ENCODE assay signal across 14 cellular contexts in the genomic region with DNA sequence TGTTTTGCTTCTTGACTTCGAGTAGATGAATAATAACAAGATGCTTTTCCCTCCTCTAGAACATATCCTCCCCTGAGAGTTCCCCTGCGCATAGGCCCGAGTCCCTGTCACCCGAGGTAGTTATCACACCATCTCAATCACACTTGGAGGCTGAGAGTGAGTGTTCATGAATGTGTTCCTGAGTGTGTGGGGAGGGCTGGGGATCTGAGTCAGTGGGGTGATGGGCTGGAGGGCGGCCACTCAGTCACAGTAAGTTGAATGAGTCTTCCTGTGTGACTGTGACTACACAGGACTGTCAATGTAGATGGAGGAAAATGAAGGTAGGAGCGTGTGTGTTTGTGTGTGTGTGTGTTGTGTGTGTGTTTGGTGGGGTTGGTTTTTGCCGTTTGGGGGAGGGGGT.
DNase-seq lines count a peak whose midpoint lies in the region; ATAC-seq and TF ChIP-seq lines count a peak whose summit lies in the region.
"Had no signal": no experiment of that assay in that cellular context is flagged by ENCODE, and none has a peak within 500 bp of the region (broad histone marks: within the 10 kb centered on the region; RNA-seq: fewer than 3 reads in every experiment).

No MANE protein-coding gene starts in this region.

- peak overlapping the region; percentile 17 for H3K27ac Mint-ChIP-seq in activated CD8-positive, alpha-beta T cell treated with anti-CD3 and anti-CD28 coated beads, Interleukin-2, amount 10 ng/mL, durations not matched to agents 7 days and 5 days
- H3K27ac Mint-ChIP-seq in immature natural killer cell, result peak overlapping the region; percentile 5 to 71 (median 38)

- TF ChIP-seq CTCF in lower lobe of right lung (IDR thresholded peaks at IDR 0.05), result no peak

- no peaks in the 10 kb centered on the region for H3K27me3 ChIP-seq in lower lobe of right lung (ENCODE audit: low read depth)
- H3K27me3 ChIP-seq: BLaER1, gastrocnemius medialis had no signal

- CTCF ChIA-PET in activated CD8-positive, alpha-beta T cell treated with anti-CD3 and anti-CD28 coated beads, Interleukin-2, amount 10 ng/mL, durations not matched to agents 7 days and 5 days (lab: Charles Lee), result interaction anchor here (1.4 kb wide), 1 partner anchor 115 kb away, joined by 8 read pairs; no protein-coding TSS in a partner anchor

- no peak for ATAC-seq in activated CD8-positive, alpha-beta T cell treated with anti-CD3 and anti-CD28 coated beads, Interleukin-2, amount 10 ng/mL, durations not matched to agents 7 days and 5 days
- no peak for ATAC-seq in lower lobe of right lung
- ATAC-seq in HG02623 (IDR thresholded peaks at IDR 0.05; ENCODE audit: unreplicated experiment), result no peak
- ATAC-seq in HG03135 (IDR thresholded peaks at IDR 0.05; ENCODE audit: unreplicated experiment), result no peak
- ATAC-seq: gastrocnemius medialis had no signal

- H3K9me3 Mint-ChIP-seq in activated CD8-positive, alpha-beta T cell treated with anti-CD3 and anti-CD28 coated beads, Interleukin-2, amount 10 ng/mL, durations not matched to agents 7 days and 5 days (ENCODE audit: insufficient read depth), result no peaks in the 10 kb centered on the region
- H3K9me3 Mint-ChIP-seq in immature natural killer cell, result no peaks in the 10 kb centered on the region

- H3K36me3 ChIP-seq in lower lobe of right lung, result peaks cover 100% of the 10 kb centered on the region

- peaks cover 12% of the 10 kb centered on the region for H3K4me1 Mint-ChIP-seq in activated CD8-positive, alpha-beta T cell treated with anti-CD3 and anti-CD28 coated beads, Interleukin-2, amount 10 ng/mL, durations not matched to agents 7 days and 5 days (ENCODE audit: low read depth)
- peaks cover 13 to 34% of the 10 kb centered on the region in 2 donors for H3K4me1 Mint-ChIP-seq in immature natural killer cell

- POLR2A ChIA-PET in activated CD8-positive, alpha-beta T cell treated with anti-CD3 and anti-CD28 coated beads, Interleukin-2, amount 10 ng/mL, durations not matched to agents 7 days and 5 days (lab: Charles Lee), result no interaction called here

- peaks cover 73% of the 10 kb centered on the region for H3K36me3 Mint-ChIP-seq in activated CD8-positive, alpha-beta T cell treated with anti-CD3 and anti-CD28 coated beads, Interleukin-2, amount 10 ng/mL, durations not matched to agents 7 days and 5 days (ENCODE audit: low read depth)
- H3K36me3 Mint-ChIP-seq in immature natural killer cell, result peaks cover 22 to 56% (median 29%) of the 10 kb centered on the region in 3 donors

- intact Hi-C loops in lower lobe of right lung (cut with DNase I), result no loop called here

- H3K27me3 Mint-ChIP-seq in activated CD8-positive, alpha-beta T cell treated with anti-CD3 and anti-CD28 coated beads, Interleukin-2, amount 10 ng/mL, durations not matched to agents 7 days and 5 days (ENCODE audit: low read depth), result no peaks in the 10 kb centered on the region
- H3K27me3 Mint-ChIP-seq in immature natural killer cell (ENCODE audit: low read depth in 3 of 3), result peaks cover 0 to 1% (median 0%) of the 10 kb centered on the region in 3 donors

- no peak overlapping the region for H3K4me3 ChIP-seq in lower lobe of right lung
- H3K4me3 ChIP-seq: BLaER1, gastrocnemius medialis, HAP-1 had no signal

- H3K4me3 Mint-ChIP-seq in activated CD8-positive, alpha-beta T cell treated with anti-CD3 and anti-CD28 coated beads, Interleukin-2, amount 10 ng/mL, durations not matched to agents 7 days and 5 days, result no peak overlapping the region
- H3K4me3 Mint-ChIP-seq in immature natural killer cell, result no peak overlapping the region

- no peak overlapping the region for H3K27ac ChIP-seq in lower lobe of right lung
- H3K27ac ChIP-seq: BLaER1, gastrocnemius medialis had no signal

- peak; percentile 20 to 25 for DNase-seq in stimulated activated CD4-positive, alpha-beta T cell treated with anti-CD3 and anti-CD28 coated beads, Interleukin-15, amount 100 ng/mL, for 48 hours (ENCODE audit: low read depth in 2 of 2)
- no peak for DNase-seq in stimulated activated CD4-positive, alpha-beta T cell treated with anti-CD3 and anti-CD28 coated beads, Interleukin-4, amount 100 ng/mL, for 4 hours
- DNase-seq in activated CD8-positive, alpha-beta T cell treated with anti-CD3 and anti-CD28 coated beads, Interleukin-2, amount 10 ng/mL, durations not matched to agents 7 days and 5 days, result no peak
- DNase-seq in immature natural killer cell (no peak), lower lobe of right lung (no peak), T-helper 9 cell (no peak)
- DNase-seq: gastrocnemius medialis, GF-D8, MM.1S, NCI-H2107 had no signal

- no peaks in the 10 kb centered on the region for H3K4me1 ChIP-seq in lower lobe of right lung
- H3K4me1 ChIP-seq: BLaER1, gastrocnemius medialis, HAP-1 had no signal

- H3K9me3 ChIP-seq in lower lobe of right lung, result no peaks in the 10 kb centered on the region
- H3K9me3 ChIP-seq: BLaER1, gastrocnemius medialis, HAP-1 had no signal

Comparison
In these comparisons a context has a peak if more than half of its experiments do, and no peak if none do; other contexts are left out.
1. DNase-seq: peak in stimulated activated CD4-positive, alpha-beta T cell treated with anti-CD3 and anti-CD28 coated beads, Interleukin-15, amount 100 ng/mL, for 48 hours (2 of 2); none in stimulated activated CD4-positive, alpha-beta T cell treated with anti-CD3 and anti-CD28 coated beads, Interleukin-4, amount 100 ng/mL, for 4 hours (0 of 2), activated CD8-positive, alpha-beta T cell treated with anti-CD3 and anti-CD28 coated beads, Interleukin-2, amount 10 ng/mL, durations not matched to agents 7 days and 5 days (single experiment), immature natural killer cell (0 of 3), lower lobe of right lung (single experiment) and T-helper 9 cell (single experiment).